Comparison of ENCODE assay signal across 20 cellular contexts in the genomic region with DNA sequence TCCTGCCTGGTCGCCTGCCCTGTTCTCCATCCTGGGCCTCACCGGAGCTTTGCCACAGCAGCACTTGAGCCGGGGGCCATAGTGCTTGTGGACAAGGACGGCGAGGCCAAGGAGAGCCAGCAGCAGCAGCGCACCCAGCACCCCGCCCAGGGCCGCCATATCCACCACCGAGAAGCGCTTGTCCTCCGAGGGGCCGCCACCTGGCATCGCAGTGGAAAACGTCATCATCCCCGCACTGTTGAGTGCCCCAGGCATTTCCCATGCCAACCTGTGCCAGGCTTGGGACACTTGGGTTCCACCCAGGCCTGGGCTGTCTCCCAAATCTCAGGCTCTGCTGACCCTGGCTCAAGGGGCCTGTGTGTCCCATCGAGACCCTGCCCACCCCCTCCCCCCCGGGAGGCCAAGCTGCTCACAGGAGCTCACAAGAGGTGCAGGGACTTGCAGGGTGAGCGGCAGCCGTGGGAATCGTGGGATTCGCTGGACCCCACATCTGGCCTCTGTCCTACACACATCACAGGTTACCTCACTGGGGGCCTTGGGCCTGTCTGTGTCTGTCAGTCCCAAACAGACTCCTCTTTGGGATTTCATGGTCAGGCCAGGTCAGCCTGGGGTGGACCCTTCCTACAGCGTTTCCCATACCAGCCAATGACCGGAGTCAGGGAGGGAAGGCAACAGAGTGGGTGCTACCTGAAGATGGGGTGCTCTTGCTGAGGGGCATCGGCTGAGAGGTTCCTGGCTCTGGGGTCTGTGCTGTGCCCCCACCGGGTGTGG. TPM values are rescaled to one million over a fixed set of nuclear protein-coding genes. Genes with fewer than 3 reads are reported as not detected.
"Had no signal": no experiment of that assay in that cellular context is flagged by ENCODE, and none has a peak within 500 bp of the region (broad histone marks: within the 10 kb centered on the region; RNA-seq: fewer than 3 reads in every experiment).

No MANE protein-coding gene starts in this region.

- H3K27ac Mint-ChIP-seq: activated CD4-positive, alpha-beta T cell treated with anti-CD3 and anti-CD28 coated beads for 36 hours had no signal

- H3K27me3 Mint-ChIP-seq: activated CD4-positive, alpha-beta T cell treated with anti-CD3 and anti-CD28 coated beads for 36 hours had no signal

- H3K9me3 Mint-ChIP-seq: central memory CD8-positive, alpha-beta T cell had no signal

- H3K27me3 ChIP-seq: brain microvascular endothelial cell, tibial artery had no signal

- H3K27ac ChIP-seq: brain microvascular endothelial cell, coronary artery, tibial artery, WERI-Rb-1 had no signal

- H3K9me3 ChIP-seq: tibial artery had no signal

- DNase-seq: activated CD4-positive, alpha-beta T cell treated with anti-CD3 and anti-CD28 coated beads for 36 hours; activated naive CD4-positive, alpha-beta T cell; brain microvascular endothelial cell; erythroblast; mammary epithelial cell; retina; stimulated activated CD4-positive, alpha-beta T cell treated with anti-CD3 and anti-CD28 coated beads, Interleukin-12 subunit alpha, Interleukin-12 subunit beta, amount 100 ng/mL, for 4 hours; stimulated activated CD4-positive, alpha-beta T cell treated with anti-CD3 and anti-CD28 coated beads, Interleukin-1b, Interleukin-23, amount 100 ng/mL, for 48 hours; stimulated activated naive CD8-positive, alpha-beta T cell treated with anti-CD3 and anti-CD28 coated beads, Interleukin-15, Interleukin-2, amounts not matched to agents 100 U/mL and 50 U/mL, for 24 hours; substantia nigra; SW 1271; tibial artery; WERI-Rb-1 had no signal

- ATAC-seq: activated CD4-positive, alpha-beta T cell treated with anti-CD3 and anti-CD28 coated beads for 36 hours; stimulated activated naive CD8-positive, alpha-beta T cell treated with anti-CD3 and anti-CD28 coated beads, Interleukin-15, Interleukin-2, amounts not matched to agents 100 U/mL and 50 U/mL, for 24 hours had no signal

- H3K4me3 ChIP-seq: coronary artery, tibial artery had no signal

- H3K4me3 Mint-ChIP-seq: activated CD4-positive, alpha-beta T cell treated with anti-CD3 and anti-CD28 coated beads for 36 hours; central memory CD8-positive, alpha-beta T cell had no signal

RNA-seq across cellular contexts. Expression of a gene that starts 6.7 kb away (rescaled TPM):
- total RNA-seq: activated CD4-positive, alpha-beta T cell treated with anti-CD3 and anti-CD28 coated beads for 36 hours; aorta; frontal cortex; mammary epithelial cell; SK-MEL-5 had no signal
- polyA plus RNA-seq: keratinocyte, mammary epithelial cell had no signal

RNA-seq across cellular contexts. Expression of a gene that starts 8.9 kb away (rescaled TPM):
- total RNA-seq: activated CD4-positive, alpha-beta T cell treated with anti-CD3 and anti-CD28 coated beads for 36 hours; aorta; frontal cortex; mammary epithelial cell; SK-MEL-5; T-helper 2 cell treated with Interferon-gamma antibody and Interleukin-4, amounts not matched to agents 100 ng/mL and 5 ng/mL, for 36 hours had no signal
- polyA plus RNA-seq: aorta, keratinocyte, mammary epithelial cell had no signal

RNA-seq across cellular contexts. Expression of a gene that starts 19.0 kb away (rescaled TPM):
- total RNA-seq: frontal cortex, SK-MEL-5 had no signal
- polyA plus RNA-seq: keratinocyte, mammary epithelial cell had no signal
